Comparison of ENCODE assay signal across 8 cellular contexts in the genomic region with DNA sequence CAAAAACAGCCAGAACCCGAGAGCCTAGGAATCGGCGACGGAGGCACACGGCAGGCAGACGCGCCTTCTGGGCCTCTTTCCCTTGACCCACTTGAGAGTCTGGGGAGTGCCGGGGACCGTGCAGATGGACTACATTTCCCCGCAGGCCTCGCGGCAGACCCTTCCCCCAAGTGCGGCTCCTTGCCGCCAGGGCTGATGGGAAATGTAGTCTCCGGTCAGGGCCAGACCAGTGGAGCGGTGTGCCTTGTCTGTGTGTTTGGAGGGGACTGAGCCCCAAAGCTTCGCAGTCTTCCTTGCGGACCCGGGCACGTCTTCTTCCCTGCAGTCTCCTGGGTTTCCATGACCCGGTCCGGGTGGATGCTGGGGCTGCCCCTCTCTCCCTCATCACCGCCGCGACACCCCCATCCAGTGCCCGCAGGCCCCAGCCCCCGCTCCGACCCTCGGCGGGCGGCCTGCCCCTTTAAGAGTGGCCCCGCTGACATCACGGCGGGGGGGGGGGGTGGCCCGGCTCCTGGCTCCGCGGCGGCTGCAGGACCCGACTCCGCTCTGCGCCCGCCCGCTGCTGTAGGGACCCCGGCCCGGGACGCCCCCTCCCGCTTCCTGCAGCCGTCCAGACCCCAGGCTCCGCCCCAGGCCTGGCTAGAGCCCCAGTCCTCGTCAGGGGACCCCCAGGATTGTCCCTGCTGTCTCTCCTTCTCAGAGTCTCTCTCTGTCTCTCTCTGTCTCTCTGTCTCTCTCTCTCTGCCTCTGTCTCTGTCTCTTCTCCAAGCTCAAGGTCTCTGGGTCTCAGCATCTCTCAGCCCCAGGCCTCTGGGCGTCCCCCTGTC. TPM values are rescaled to one million over a fixed set of nuclear protein-coding genes. Genes with fewer than 3 reads are reported as not detected.
DNase-seq lines count a peak whose midpoint lies in the region; ATAC-seq and TF ChIP-seq lines count a peak whose summit lies in the region.

No MANE protein-coding gene starts in this region.

- no peak overlapping the region for H3K27ac Mint-ChIP-seq in T-helper 1 cell treated with Interleukin-12 subunit alpha and Interleukin-12 subunit beta and Interleukin-4 antibody, amounts not matched to agents 30 μg/mL and 1 μg/mL, for 36 hours

- in situ Hi-C loops in astrocyte of the spinal cord (cut with HindIII; ENCODE audit: low sequenced_read_pairs) = no loop called here

- H3K9me3 Mint-ChIP-seq in T-helper 1 cell treated with Interleukin-12 subunit alpha and Interleukin-12 subunit beta and Interleukin-4 antibody, amounts not matched to agents 30 μg/mL and 1 μg/mL, for 36 hours = no peaks in the 10 kb centered on the region

- peaks cover 2% of the 10 kb centered on the region for H3K36me3 Mint-ChIP-seq in T-helper 1 cell treated with Interleukin-12 subunit alpha and Interleukin-12 subunit beta and Interleukin-4 antibody, amounts not matched to agents 30 μg/mL and 1 μg/mL, for 36 hours (ENCODE audit: low read depth)

- H3K4me3 Mint-ChIP-seq in T-helper 1 cell treated with Interleukin-12 subunit alpha and Interleukin-12 subunit beta and Interleukin-4 antibody, amounts not matched to agents 30 μg/mL and 1 μg/mL, for 36 hours = peak overlapping the region; percentile 22

- peak; percentile 1 for DNase-seq in NCI-H1092 treated with DMSO at 0.1 percent for 48 hours (lab: John Stamatoyannopoulos, UW)
- no peak for DNase-seq in NCI-H1092 (lab: John Stamatoyannopoulos, UW)
- peak; percentile 23 for DNase-seq in astrocyte of the spinal cord (ENCODE audit: low read depth, low spot score)
- peak; percentile 84 for DNase-seq in iPS-NIHi7 (ENCODE audit: extremely low spot score)
- DNase-seq in stimulated activated CD4-positive, alpha-beta T cell treated with anti-CD3 and anti-CD28 coated beads, Interleukin-2, amount 100 ng/mL, for 48 hours = peak; percentile 43 to 53
- DNase-seq in omental fat pad (ENCODE audit: low spot score) = no peak

- peaks cover 71% of the 10 kb centered on the region for H3K27me3 Mint-ChIP-seq in T-helper 1 cell treated with Interleukin-12 subunit alpha and Interleukin-12 subunit beta and Interleukin-4 antibody, amounts not matched to agents 30 μg/mL and 1 μg/mL, for 36 hours (ENCODE audit: low read depth)

- H3K4me1 Mint-ChIP-seq in T-helper 1 cell treated with Interleukin-12 subunit alpha and Interleukin-12 subunit beta and Interleukin-4 antibody, amounts not matched to agents 30 μg/mL and 1 μg/mL, for 36 hours (ENCODE audit: low read depth) = peaks cover 25% of the 10 kb centered on the region

- ATAC-seq in GM21381 (IDR thresholded peaks at IDR 0.05; ENCODE audit: unreplicated experiment) (no peak), omental fat pad (ENCODE audit: low FRiP score) (no peak)

- TF ChIP-seq CTCF in astrocyte of the spinal cord (IDR thresholded peaks at IDR 0.05; ENCODE audit: low read depth, low read length) (no peak), omental fat pad (IDR thresholded peaks at IDR 0.05) (no peak)

- peak overlapping the region; percentile 21 for H3K4me3 ChIP-seq in astrocyte of the spinal cord (ENCODE audit: low read depth, low read length)

RNA-seq across cellular contexts. Expression of a gene that starts 0.8 kb away (rescaled TPM):
- total RNA-seq in omental fat pad = not detected

RNA-seq across cellular contexts. Expression of a gene that starts 26.3 kb away (rescaled TPM):
- total RNA-seq in omental fat pad = not detected

RNA-seq across cellular contexts. Expression of a gene that starts 40.6 kb away (rescaled TPM):
- total RNA-seq in omental fat pad = 100 to 1,000 TPM in 2 of 4 donors, 10 to 100 TPM in 2; 50.6 to 346 (median 97.8) TPM

RNA-seq across cellular contexts. Expression of a gene that starts 54.4 kb away (rescaled TPM):
- total RNA-seq in omental fat pad = not detected

Comparison
In these comparisons a context has a peak if more than half of its experiments do, and no peak if none do; other contexts are left out.
1. DNase-seq: peak in NCI-H1092 treated with DMSO at 0.1 percent for 48 hours (single experiment), astrocyte of the spinal cord (single experiment), iPS-NIHi7 (single experiment) and stimulated activated CD4-positive, alpha-beta T cell treated with anti-CD3 and anti-CD28 coated beads, Interleukin-2, amount 100 ng/mL, for 48 hours (2 of 2); none in NCI-H1092 (single experiment) and omental fat pad (single experiment).